In the genomic region with DNA sequence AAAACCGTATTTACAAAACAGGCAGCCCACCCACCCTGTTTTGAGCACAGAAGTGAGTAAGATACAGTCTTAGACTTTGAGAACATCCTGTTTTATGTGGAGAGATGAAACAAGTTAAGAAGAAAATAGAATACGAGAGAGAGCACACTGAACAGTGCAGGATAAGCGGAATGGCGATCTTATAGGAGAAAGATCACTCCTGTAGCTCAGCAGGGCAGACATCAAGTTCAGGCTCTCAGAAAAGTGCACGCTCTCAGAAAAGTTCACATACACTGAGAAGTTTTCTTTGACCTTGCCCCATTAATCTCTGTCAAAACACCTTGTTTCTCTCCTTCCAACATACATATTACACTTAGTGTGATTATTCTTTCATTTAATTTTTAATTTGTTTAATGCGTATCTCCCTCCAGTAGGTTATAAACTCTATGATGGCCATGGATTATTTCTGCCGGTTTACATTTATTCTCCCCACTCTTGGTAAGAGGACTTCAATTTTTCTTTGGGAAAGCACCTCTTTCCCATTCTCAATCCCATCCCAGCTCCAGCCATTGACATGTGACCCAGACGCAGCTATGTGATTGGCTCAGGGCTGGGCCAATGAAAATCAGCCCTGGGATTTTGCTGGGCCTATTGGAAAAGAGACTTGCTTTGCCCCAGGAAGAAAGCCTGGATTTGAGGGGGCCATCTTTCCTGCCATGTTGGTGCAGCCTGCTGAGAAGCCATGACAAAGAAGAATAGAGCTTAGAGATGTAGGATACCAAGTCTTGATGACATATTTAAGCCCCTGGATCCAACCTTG, we compare ENCODE assay signal across 23 cellular contexts. TPM values are rescaled to one million over a fixed set of nuclear protein-coding genes. Genes with fewer than 3 reads are reported as not detected.
"Had no signal": no experiment of that assay in that cellular context is flagged by ENCODE, and none has a peak within 500 bp of the region (broad histone marks: within the 10 kb centered on the region; RNA-seq: fewer than 3 reads in every experiment).

No MANE protein-coding gene starts in this region.

- H3K27me3 ChIP-seq: neural progenitor cell, uterus had no signal

- H3K36me3 ChIP-seq: heart right ventricle, left lung, neural progenitor cell, uterus had no signal

- H3K9me3 ChIP-seq: heart right ventricle, left lung, uterus had no signal

- DNase-seq: activated CD4-positive, alpha-beta memory T cell treated with anti-CD3 and anti-CD28 coated beads, Interleukin-2, amount 10 ng/mL, durations not matched to agents 7 days and 5 days; activated CD4-positive, alpha-beta T cell treated with anti-CD3 and anti-CD28 coated beads, Interleukin-2, amount 10 ng/mL, durations not matched to agents 24 days and 14 days; activated effector memory CD4-positive, alpha-beta T cell treated with Interleukin-2 at 50 U/mL for 16 hours; activated naive CD4-positive, alpha-beta T cell treated with anti-CD3 and anti-CD28 coated beads for 36 hours; activated naive CD8-positive, alpha-beta T cell treated with anti-CD3 and anti-CD28 coated beads, Interleukin-2, amount 10 ng/mL, durations not matched to agents 7 days and 5 days; activated T-cell treated with anti-CD3 and anti-CD28 coated beads, Interleukin-2, amount 50 U/mL, for 72 hours; amygdala; cerebellar nuclear complex; cortex of kidney; foreskin fibroblast; heart right ventricle; immature natural killer cell; left lung; naive thymus-derived CD8-positive, alpha-beta T cell; stimulated activated CD4-positive, alpha-beta T cell treated with anti-CD3 and anti-CD28 coated beads, Interleukin-2, amount 100 ng/mL, for 48 hours; stimulated activated CD8-positive, alpha-beta memory T cell treated with anti-CD3 and anti-CD28 coated beads, Interleukin-4, amount 100 ng/mL, for 48 hours; stimulated activated naive B cell treated with anti-CD40 and anti-IgM and Interleukin-4, amounts not matched to agents 10 μg/mL and 1 μg/mL and 100 μg/mL, for 72 hours; trophoblast cell; uterus had no signal

- H3K27ac ChIP-seq: heart right ventricle, left lung, neural progenitor cell, uterus had no signal

- H3K4me1 ChIP-seq: left lung, neural progenitor cell, uterus had no signal

- H3K4me3 ChIP-seq: heart right ventricle, left lung, lung, neural progenitor cell, uterus had no signal

RNA-seq across cellular contexts. Expression of a gene that starts 16.2 kb away (rescaled TPM):
- total RNA-seq: activated naive CD4-positive, alpha-beta T cell treated with anti-CD3 and anti-CD28 coated beads for 36 hours; activated T-cell treated with anti-CD3 and anti-CD28 coated beads, Interleukin-2, amount 50 U/mL, for 72 hours; epithelial cell of proximal tubule; kidney epithelial cell had no signal
